Comparison of ENCODE assay signal across 8 cellular contexts in genomic region chr3:13452490-13453335, GRCh38. TPM values are rescaled to one million over a fixed set of nuclear protein-coding genes. Genes with fewer than 3 reads are reported as not detected.
DNase-seq lines count a peak whose midpoint lies in the region; ATAC-seq and TF ChIP-seq lines count a peak whose summit lies in the region.

No MANE protein-coding gene starts in this region.

- CTCF ChIA-PET in CD4-positive, alpha-beta memory T cell (lab: Charles Lee; ENCODE audit: partially characterized antibody): interaction anchor here (0.9 to 7.3 kb wide), 43 partner anchors 10 to 495 kb away, joined by 3 to 255 read pairs (median 7); partner anchors contain the start of genes HDAC11 and NUP210
- CTCF ChIA-PET in HEK293 (lab: Yijun Ruan, JAX): interaction anchor here (0.6 to 2.7 kb wide), 28 partner anchors 9 to 361 kb away, joined by 3 to 42 read pairs (median 4); no protein-coding TSS in a partner anchor

- TF ChIP-seq EP300 in esophagus muscularis mucosa (IDR thresholded peaks at IDR 0.05): no peak

- no peaks in the 10 kb centered on the region for H3K9me3 Mint-ChIP-seq in CD4-positive, alpha-beta memory T cell

- DNase-seq in CD4-positive, alpha-beta memory T cell: peak; percentile 58 to 66 (median 63)
- DNase-seq in NCI-H748 treated with DMSO at 0.1 percent for 48 hours (lab: John Stamatoyannopoulos, UW): peak; percentile 40
- DNase-seq in activated T-cell treated with anti-CD3 and anti-CD28 coated beads for 4 hours: peak; percentile 33
- DNase-seq in esophagus muscularis mucosa (ENCODE audit: extremely low spot score): no peak
- peak; percentile 54 for DNase-seq in myocyte (ENCODE audit: low read depth)
- DNase-seq in tibial artery: peak in 1 of 2 donors; percentile 26

- no peaks in the 10 kb centered on the region for H3K27me3 Mint-ChIP-seq in CD4-positive, alpha-beta memory T cell

- H3K27ac ChIP-seq in CD4-positive, alpha-beta memory T cell (ENCODE audit: low read depth, low read length): peak overlapping the region; percentile 60
- H3K27ac ChIP-seq in HEK293 (ENCODE audit: extremely low read depth, low read depth, low read length): no peak overlapping the region; the same call in 1 of the 2 replicates
- peak overlapping the region; percentile 77 to 88 (median 83) for H3K27ac ChIP-seq in esophagus muscularis mucosa (replicated peaks in 1 of 4)
- peak overlapping the region in 1 of 2 donors; percentile 74 for H3K27ac ChIP-seq in tibial artery

- intact Hi-C loops in CD4-positive, alpha-beta memory T cell (cut with micrococcal nuclease): loop anchor here (1.0 kb wide), 5 partner anchors 38 to 360 kb away; no protein-coding TSS in a partner anchor
- intact Hi-C loops in esophagus muscularis mucosa (cut with DNase I) (loop anchor here (2.0 kb wide), 2 partner anchors 24 to 360 kb away; no protein-coding TSS in a partner anchor), tibial artery (cut with DNase I; ENCODE audit: low total_unique reads) (loop anchor here (2.0 to 10.0 kb wide), 3 partner anchors 158 to 455 kb away; no protein-coding TSS in a partner anchor)

- POLR2A ChIA-PET in CD4-positive, alpha-beta memory T cell (lab: Charles Lee; ENCODE audit: partially characterized antibody): interaction anchor here (0.5 to 4.1 kb wide), 20 partner anchors 9 to 488 kb away, joined by 3 to 137 read pairs (median 6); partner anchors contain the start of genes HDAC11 and NUP210
- POLR2A ChIA-PET in HEK293 (lab: Yijun Ruan, JAX): interaction anchor here (0.8 to 1.4 kb wide), 7 partner anchors 9 to 361 kb away, joined by 3 to 6 read pairs (median 3); partner anchors contain the start of gene NUP210

- peak; percentile 58; the same call in 1 of the 2 replicates for TF ChIP-seq CTCF in HEK293 (tag by site-specific recombination; IDR thresholded peaks at IDR 0.05)
- peak; percentile 59 to 70 (median 63) for TF ChIP-seq CTCF in esophagus muscularis mucosa (IDR thresholded peaks at IDR 0.05)
- TF ChIP-seq CTCF in tibial artery (IDR thresholded peaks at IDR 0.05): peak; percentile 58 to 70

- H3K27me3 ChIP-seq in CD4-positive, alpha-beta memory T cell (ENCODE audit: insufficient read depth, low read length): no peaks in the 10 kb centered on the region
- H3K27me3 ChIP-seq in esophagus muscularis mucosa (no peaks in the 10 kb centered on the region), tibial artery (no peaks in the 10 kb centered on the region)

- H3K27ac Mint-ChIP-seq in CD4-positive, alpha-beta memory T cell: peak overlapping the region; percentile 86 to 97 (median 96)

- 27% methylated on average over 12 of the region's 12 CpGs for WGBS in esophagus muscularis mucosa

- ATAC-seq in activated CD4-positive, CD25-positive, alpha-beta regulatory T cell treated with anti-CD3 and anti-CD28 coated beads, Interleukin-2, amount 50 U/mL, for 24 hours: no peak

- peaks cover 0 to 3% of the 10 kb centered on the region in 2 donors for H3K36me3 Mint-ChIP-seq in CD4-positive, alpha-beta memory T cell

- H3K36me3 ChIP-seq in CD4-positive, alpha-beta memory T cell (ENCODE audit: insufficient read depth, low read length): no peaks in the 10 kb centered on the region
- H3K36me3 ChIP-seq in HEK293 (ENCODE audit: control insufficient read depth in 2 of 2, insufficient read depth in 1 of 2, low read length in 2 of 2) (no peaks in the 10 kb centered on the region), esophagus muscularis mucosa (no peaks in the 10 kb centered on the region), tibial artery (no peaks in the 10 kb centered on the region)

- peak overlapping the region in 1 of 2 donors; percentile 72 for H3K4me3 ChIP-seq in CD4-positive, alpha-beta memory T cell (ENCODE audit: low read length in 2 of 2)
- H3K4me3 ChIP-seq in HEK293 (ENCODE audit: low read depth, low read length) (no peak overlapping the region), esophagus muscularis mucosa (peak overlapping the region; percentile 55 to 66 (median 60)), tibial artery (peak overlapping the region; percentile 53 to 59)

- peaks cover 19% of the 10 kb centered on the region for H3K4me1 ChIP-seq in CD4-positive, alpha-beta memory T cell (ENCODE audit: insufficient read depth, low read length)
- no peaks in the 10 kb centered on the region for H3K4me1 ChIP-seq in HEK293 (ENCODE audit: control insufficient read depth, insufficient read depth, low read length)
- H3K4me1 ChIP-seq in esophagus muscularis mucosa: peaks cover 10 to 15% (median 11%) of the 10 kb centered on the region in 4 donors
- peaks cover 0 to 14% (median 7%) of the 10 kb centered on the region in 4 donors for H3K4me1 ChIP-seq in tibial artery

- peaks cover 10 to 25% (median 17%) of the 10 kb centered on the region in 4 donors for H3K4me1 Mint-ChIP-seq in CD4-positive, alpha-beta memory T cell

- no peak for TF ChIP-seq POLR2A in esophagus muscularis mucosa (IDR thresholded peaks at IDR 0.05; ENCODE audit: low read depth)

- peak overlapping the region; percentile 93 to 98 (median 98) for H3K4me3 Mint-ChIP-seq in CD4-positive, alpha-beta memory T cell

- no peaks in the 10 kb centered on the region for H3K9me3 ChIP-seq in CD4-positive, alpha-beta memory T cell (ENCODE audit: control insufficient read depth in 1 of 2, low read length in 2 of 2)
- H3K9me3 ChIP-seq in HEK293 (ENCODE audit: control insufficient read depth, insufficient read depth, low read depth, low read length): no peaks in the 10 kb centered on the region
- H3K9me3 ChIP-seq in esophagus muscularis mucosa: no peaks in the 10 kb centered on the region
- H3K9me3 ChIP-seq in tibial artery: no peaks in the 10 kb centered on the region

TF ChIP-seq in HEK293, 187 proteins besides CTCF, POLR2A, EP300 and RAD21:
- TF ChIP-seq PRDM1 (tag by site-specific recombination; IDR thresholded peaks at IDR 0.05) (peak; percentile 36; the same call in 1 of the 2 replicates), ZFHX2 (tag by site-specific recombination; conservative IDR thresholded peaks at IDR 0.05) (no peak), ZNF10 (tag by site-specific recombination; IDR thresholded peaks at IDR 0.05) (0 out of 2 replicates have a peak, but pooled peaks have one; percentile 15), ZNF654 (tag by site-specific recombination; IDR thresholded peaks at IDR 0.05; ENCODE audit: low read depth) (peak; percentile 81), ZBTB17 (tag by site-specific recombination; IDR thresholded peaks at IDR 0.05) (peak; percentile 85), BCL11B (tag by site-specific recombination; IDR thresholded peaks at IDR 0.05; ENCODE audit: low read depth) (no peak), ZNF18 (tag by site-specific recombination; IDR thresholded peaks at IDR 0.05) (peak; percentile 39; the same call in 1 of the 2 replicates), ZNF596 (tag by site-specific recombination; IDR thresholded peaks at IDR 0.05) (no peak), ZNF707 (tag by site-specific recombination; IDR thresholded peaks at IDR 0.05) (no peak), ZNF121 (tag by site-specific recombination; IDR thresholded peaks at IDR 0.05) (peak; percentile 12), ZNF660 (tag by site-specific recombination; IDR thresholded peaks at IDR 0.05) (0 out of 2 replicates have a peak, but pooled peaks have one; percentile 39), ZXDB (tag by site-specific recombination; IDR thresholded peaks at IDR 0.05) (no peak), ZNF544 (tag by site-specific recombination; IDR thresholded peaks at IDR 0.05) (no peak), ZNF426 (tag by site-specific recombination; IDR thresholded peaks at IDR 0.05) (no peak), ZNF664 (tag by site-specific recombination; IDR thresholded peaks at IDR 0.05) (no peak), ZBTB20 (tag by site-specific recombination; IDR thresholded peaks at IDR 0.05) (no peak)

RNA-seq across cellular contexts. Expression of gene HDAC11, which starts 27.4 kb away (rescaled TPM):
- total RNA-seq in CD4-positive, alpha-beta memory T cell: 1 to 10 TPM; 7.1 to 7.6 TPM
- 1 to 10 TPM; 5.0 to 8.8 TPM for polyA plus RNA-seq in CD4-positive, alpha-beta memory T cell
- total RNA-seq in esophagus muscularis mucosa (10 to 100 TPM; 15.8 to 41.0 (median 32.2) TPM), myocyte (12.6 and 15.1 TPM in 2 replicates)
- 20.9 TPM for polyA plus RNA-seq in myocyte (2012)

RNA-seq across cellular contexts. Expression of gene NUP210, which starts 32.6 kb away (rescaled TPM):
- total RNA-seq in CD4-positive, alpha-beta memory T cell: 100 to 1,000 TPM; 138 to 149 TPM
- 10 to 100 TPM; 20.5 to 81.8 TPM for polyA plus RNA-seq in CD4-positive, alpha-beta memory T cell
- total RNA-seq in esophagus muscularis mucosa (1 to 10 TPM; 2.5 to 5.2 (median 4.2) TPM), myocyte (not detected in 2 replicates)
- polyA plus RNA-seq in myocyte (2012): not detected

Comparison
In these comparisons a context has a peak if more than half of its experiments do, and no peak if none do; other contexts are left out.
1. RNA of gene NUP210, which starts 32.6 kb away (total RNA-seq): 138 to 149 TPM in CD4-positive, alpha-beta memory T cell; 2.5 to 5.2 TPM in esophagus muscularis mucosa and not detected in myocyte; every median in the first group is over 10 times any median in the second.
2. Peak in every context shown above with its lines, with median percentiles within 50 percentile points of each other: CTCF ChIP-seq.